ENCODE assay signal across 9 cellular contexts in genomic region chr6:161079566-161080262, GRCh38.
DNase-seq lines count a peak whose midpoint lies in the region; TF ChIP-seq lines count a peak whose summit lies in the region.
"Had no signal": no experiment of that assay in that cellular context is flagged by ENCODE, and none has a peak within 500 bp of the region (broad histone marks: within the 10 kb centered on the region; RNA-seq: fewer than 3 reads in every experiment).

No MANE protein-coding gene starts in this region.

- no peak overlapping the region for H3K4me3 Mint-ChIP-seq in T-helper 2 cell treated with Interferon-gamma antibody and Interleukin-4, amounts not matched to agents 5 μg/mL and 100 μg/mL, for 36 hours

- no peaks in the 10 kb centered on the region for H3K79me2 ChIP-seq in OCI-LY7 (ENCODE audit: insufficient read depth, low read depth, low read length)

- no peaks in the 10 kb centered on the region for H3K27me3 Mint-ChIP-seq in T-helper 2 cell treated with Interferon-gamma antibody and Interleukin-4, amounts not matched to agents 5 μg/mL and 100 μg/mL, for 36 hours (ENCODE audit: low read depth)

- H3K27ac ChIP-seq in angular gyrus (ENCODE audit: low read depth, low read length) (peak overlapping the region; percentile 56), OCI-LY7 (ENCODE audit: low read depth, low read length, poor library complexity, severe bottlenecking) (no peak overlapping the region)

- no peaks in the 10 kb centered on the region for H3K9me3 Mint-ChIP-seq in T-helper 2 cell treated with Interferon-gamma antibody and Interleukin-4, amounts not matched to agents 5 μg/mL and 100 μg/mL, for 36 hours

- H4K20me1 ChIP-seq in OCI-LY7 (ENCODE audit: insufficient read depth, low read length) = no peaks in the 10 kb centered on the region

- peaks cover 38% of the 10 kb centered on the region for H3K36me3 ChIP-seq in OCI-LY7 (ENCODE audit: insufficient read depth, low read length)

- no TSS peak for BruUV-seq in OCI-LY7 (replicated peaks; lab: Mats Ljungman, UMichigan)

- DNase-seq in AG09309 (ENCODE audit: low read depth) = peak; percentile 49
- DNase-seq in T-helper 2 cell treated with Interferon-gamma antibody and Interleukin-4, amounts not matched to agents 5 μg/mL and 100 μg/mL, for 36 hours (ENCODE audit: low spot score) = peak; percentile 77
- peak in 8 of 10 donors; percentile 38 to 93 (median 60) for DNase-seq in posterior cingulate gyrus
- no peak for DNase-seq in hippocampal formation (lab: John Stamatoyannopoulos, UW)
- DNase-seq in posterior vena cava (ENCODE audit: low spot score) = no peak
- DNase-seq in OCI-LY7 (ENCODE audit: low spot score) = no peak
- no peak for DNase-seq in NCI-H1105 treated with DMSO at 0.1 percent for 48 hours (lab: John Stamatoyannopoulos, UW)

- intact Hi-C loops in posterior cingulate gyrus (cut with DNase I) = no loop called here
- intact Hi-C loops in posterior vena cava (cut with DNase I) = no loop called here
- intact Hi-C loops in OCI-LY7 (cut with micrococcal nuclease; ENCODE audit: unreplicated experiment) = no loop called here

- H3K36me3 Mint-ChIP-seq in T-helper 2 cell treated with Interferon-gamma antibody and Interleukin-4, amounts not matched to agents 5 μg/mL and 100 μg/mL, for 36 hours (ENCODE audit: low read depth) = peaks cover 4% of the 10 kb centered on the region

- peak overlapping the region; percentile 4 for H3K27ac Mint-ChIP-seq in T-helper 2 cell treated with Interferon-gamma antibody and Interleukin-4, amounts not matched to agents 5 μg/mL and 100 μg/mL, for 36 hours

- no peak overlapping the region for H3K4me2 ChIP-seq in OCI-LY7 (ENCODE audit: low read length)

- no peak overlapping the region for H2AFZ ChIP-seq in OCI-LY7 (ENCODE audit: low read length)

- H3K4me1 Mint-ChIP-seq in T-helper 2 cell treated with Interferon-gamma antibody and Interleukin-4, amounts not matched to agents 5 μg/mL and 100 μg/mL, for 36 hours (ENCODE audit: low read depth) = peaks cover 12% of the 10 kb centered on the region

- no peak overlapping the region for H3K4me3 ChIP-seq in AG09309 (ENCODE audit: control insufficient read depth, low read depth, low read length)
- no peak overlapping the region for H3K4me3 ChIP-seq in OCI-LY7 (ENCODE audit: low read depth, low read length, poor library complexity, severe bottlenecking)
- H3K4me3 ChIP-seq: skin epidermis had no signal

- TF ChIP-seq CTCF in AG09309 (IDR thresholded peaks at IDR 0.05; ENCODE audit: control insufficient read depth, insufficient read depth, low read depth, low read length, missing control alignments) (no peak), OCI-LY7 (conservative IDR thresholded peaks at IDR 0.05; ENCODE audit: low read length) (no peak)

- H3K9me3 ChIP-seq in OCI-LY7 (ENCODE audit: low read length) = no peaks in the 10 kb centered on the region

- CTCF ChIA-PET in OCI-LY7 (lab: Charles Lee; ENCODE audit: unreplicated experiment) = no interaction called here

- H3K4me1 ChIP-seq in OCI-LY7 (ENCODE audit: insufficient read depth, low read length, poor library complexity, severe bottlenecking) = no peaks in the 10 kb centered on the region

- POLR2A ChIA-PET in OCI-LY7 (lab: Charles Lee) = interaction anchor here (0.9 kb wide), 1 partner anchor 9 kb away, joined by 3 read pairs; no protein-coding TSS in a partner anchor

- H3K9me2 ChIP-seq in OCI-LY7 (ENCODE audit: insufficient read depth, low read length) = no peaks in the 10 kb centered on the region

Comparison
In these comparisons a context has a peak if more than half of its experiments do, and no peak if none do; other contexts are left out.
1. DNase-seq: peak in AG09309 (single experiment), T-helper 2 cell treated with Interferon-gamma antibody and Interleukin-4, amounts not matched to agents 5 μg/mL and 100 μg/mL, for 36 hours (single experiment) and posterior cingulate gyrus (8 of 10); none in hippocampal formation (0 of 2), posterior vena cava (single experiment), OCI-LY7 (single experiment) and NCI-H1105 treated with DMSO at 0.1 percent for 48 hours (single experiment).